Comparison of ENCODE assay signal across 12 cellular contexts in the genomic region with DNA sequence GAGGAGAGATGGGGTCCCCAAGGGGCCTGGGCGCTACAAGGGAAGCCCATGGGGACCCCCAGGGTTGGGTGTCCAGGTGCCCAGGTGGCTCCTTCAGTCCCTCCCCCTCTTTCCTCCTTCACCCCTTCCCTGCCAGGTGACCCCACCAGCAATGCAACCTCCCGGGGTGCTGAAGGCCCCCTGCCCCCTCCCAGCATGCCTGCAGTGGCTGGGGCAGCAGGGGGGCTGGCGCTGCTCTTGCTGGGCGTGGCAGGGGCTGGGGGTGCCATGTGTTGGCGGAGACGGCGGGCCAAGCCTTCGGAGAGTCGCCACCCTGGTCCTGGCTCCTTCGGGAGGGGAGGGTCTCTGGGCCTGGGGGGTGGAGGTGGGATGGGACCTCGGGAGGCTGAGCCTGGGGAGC. TPM values are rescaled to one million over a fixed set of nuclear protein-coding genes. Genes with fewer than 3 reads are reported as not detected.
"Had no signal": no experiment of that assay in that cellular context is flagged by ENCODE, and none has a peak within 500 bp of the region (broad histone marks: within the 10 kb centered on the region; RNA-seq: fewer than 3 reads in every experiment).

No MANE protein-coding gene starts in this region.

- ATAC-seq: HepG2, K562 had no signal

- H3K27ac ChIP-seq: GM23248, HL-60 had no signal

- H3K9me3 Mint-ChIP-seq: H9, HFFc6 had no signal

- DNase-seq: GM23248, GOT3, H9, HCEC 1CT, HFFc6, IMR-90, KG1 had no signal

- H3K27ac Mint-ChIP-seq: H9, HFFc6 had no signal

- H3K4me3 ChIP-seq: GM23248, K562 had no signal

- H3K9ac ChIP-seq: GM23248 had no signal

RNA-seq across cellular contexts. Expression of a gene that starts 4.0 kb away (rescaled TPM):
- total RNA-seq: K562 had no signal

RNA-seq across cellular contexts. Expression of a gene that starts 8.5 kb away (rescaled TPM):
- total RNA-seq: GM23248, HepG2, HFFc6, HT1080, K562 had no signal

RNA-seq across cellular contexts. Expression of a gene that starts 58.3 kb away (rescaled TPM):
- total RNA-seq: GM23248, H4, HepG2, HFFc6, HT1080, IMR-90 had no signal
